Comparison of ENCODE assay signal across 23 cellular contexts in the genomic region with DNA sequence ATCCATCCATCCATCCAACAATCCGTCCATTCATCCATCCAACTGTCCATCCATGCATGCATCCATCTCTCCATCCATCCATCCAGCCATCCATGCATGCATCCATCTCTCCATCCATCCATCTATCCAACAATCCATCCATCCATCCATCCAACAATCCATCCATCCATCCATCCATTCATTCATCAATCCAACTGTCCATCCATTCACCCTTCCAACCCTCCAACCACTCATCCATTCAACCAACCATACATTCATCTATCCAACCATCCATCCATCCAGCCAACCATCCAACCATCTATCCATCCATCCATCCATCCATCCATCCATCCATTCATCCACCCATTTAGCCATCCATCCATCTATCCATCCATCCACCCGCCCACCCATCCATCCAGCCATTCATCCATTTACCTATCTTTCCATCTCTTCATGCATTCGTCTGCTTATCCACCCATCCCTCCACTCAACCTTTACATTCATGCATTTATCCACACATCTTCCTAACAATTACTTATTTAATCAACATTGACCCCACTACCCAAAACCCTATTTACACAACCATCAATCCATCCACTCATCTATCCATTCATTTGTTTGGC. TPM values are rescaled to one million over a fixed set of nuclear protein-coding genes. Genes with fewer than 3 reads are reported as not detected.
DNase-seq lines count a peak whose midpoint lies in the region; FAIRE-seq and TF ChIP-seq lines count a peak whose summit lies in the region.
"Had no signal": no experiment of that assay in that cellular context is flagged by ENCODE, and none has a peak within 500 bp of the region (broad histone marks: within the 10 kb centered on the region; RNA-seq: fewer than 3 reads in every experiment).

No MANE protein-coding gene starts in this region.

- FAIRE-seq in H1 (lab: Jason Lieb, UNC), result no peak
- FAIRE-seq: A549, GM12891, GM18507 had no signal

- no peak overlapping the region for H3K18ac ChIP-seq in H1 (ENCODE audit: extremely low read depth, low read length)

- H3K9me2 ChIP-seq in MM.1S (replicated peaks; ENCODE audit: insufficient read depth, low read length), result no peaks in the 10 kb centered on the region

- H2BK5ac ChIP-seq in H1 (ENCODE audit: low read depth, low read length), result no peak overlapping the region

- H3K4me1 Mint-ChIP-seq in nephron progenitor cell, result peaks cover 38% of the 10 kb centered on the region
- H3K4me1 Mint-ChIP-seq: CD4-positive, alpha-beta memory T cell had no signal

- no peak overlapping the region for H4K5ac ChIP-seq in H1 (ENCODE audit: insufficient read length, low read depth, low read length)

- no peak overlapping the region for H4K8ac ChIP-seq in H1 (ENCODE audit: extremely low read depth, insufficient read depth, low read length)

- H3K23ac ChIP-seq in H1 (ENCODE audit: insufficient read length), result no peak overlapping the region

- no peak overlapping the region for H3K4me3 Mint-ChIP-seq in nephron progenitor cell
- H3K4me3 Mint-ChIP-seq: CD4-positive, alpha-beta memory T cell; H9; HFFc6 had no signal

- H2BK20ac ChIP-seq in H1 (ENCODE audit: low read length), result no peak overlapping the region

- no peak for TF ChIP-seq EP300 in H1 (IDR thresholded peaks at IDR 0.05; ENCODE audit: borderline replicate concordance in 1 of 2, low read depth in 2 of 2, low read length in 2 of 2)

- no peaks in the 10 kb centered on the region for H3K79me1 ChIP-seq in H1 (ENCODE audit: low read depth, low read length)

- POLR2A ChIA-PET in HEK293 (lab: Yijun Ruan, JAX) (no interaction called here), H1 (lab: Charles Lee; ENCODE audit: partially characterized antibody) (no interaction called here)

- H3K9ac ChIP-seq in H1 (replicated peaks in 1 of 4; ENCODE audit: extremely low read depth in 1 of 4, low read depth in 3 of 4, low read length in 3 of 4), result no peak overlapping the region
- no peak overlapping the region for H3K9ac ChIP-seq in MM.1S (ENCODE audit: low read length)
- H3K9ac ChIP-seq: BLaER1 treated with 17β-estradiol and CSF1 and Interleukin-3, amounts not matched to agents 10 nM and 100 nM had no signal

- CTCF ChIA-PET in HEK293 (lab: Yijun Ruan, JAX) (no interaction called here), H1 (lab: Charles Lee; ENCODE audit: partially characterized antibody) (interaction anchor here (0.6 kb wide), 1 partner anchor 11 kb away, joined by 3 read pairs; no protein-coding TSS in a partner anchor)

- no peak overlapping the region for H3K27ac ChIP-seq in HEK293 (ENCODE audit: extremely low read depth, low read depth, low read length)
- no peak overlapping the region for H3K27ac ChIP-seq in H1 (ENCODE audit: low read depth, low read length)
- H3K27ac ChIP-seq in MM.1S (ENCODE audit: low read length), result no peak overlapping the region
- H3K27ac ChIP-seq: A549; BLaER1 treated with 17β-estradiol and CSF1 and Interleukin-3, amounts not matched to agents 10 nM and 100 nM had no signal

- 66 to 100% methylated on average over 2 to 3 of the region's 3 CpGs for WGBS in H1 (ENCODE audit: extremely low coverage in 1 of 2, insufficient coverage in 1 of 2, insufficient read length in 1 of 2, insufficient replicate concordance in 2 of 2, low coverage in 1 of 2, low lambda C conversion rate in 2 of 2, missing lambda C conversion rate in 1 of 2), 2 experiments

- H4K20me1 ChIP-seq in H1 (replicated peaks in 1 of 2; ENCODE audit: control insufficient read depth in 1 of 2, insufficient read depth in 2 of 2, low read length in 2 of 2), result peaks cover 0 to 4% of the 10 kb centered on the region in 2 experiments
- H4K20me1 ChIP-seq in MM.1S (ENCODE audit: insufficient read depth, low read length), result no peaks in the 10 kb centered on the region
- H4K20me1 ChIP-seq: BLaER1 treated with 17β-estradiol and CSF1 and Interleukin-3, amounts not matched to agents 10 nM and 100 nM had no signal

- H2AFZ ChIP-seq in H1 (ENCODE audit: low read length) (no peak overlapping the region), MM.1S (ENCODE audit: low read length) (no peak overlapping the region)

- no peak overlapping the region for H3K14ac ChIP-seq in H1 (ENCODE audit: insufficient read length)

- no peak overlapping the region for H2BK120ac ChIP-seq in H1 (replicated peaks; ENCODE audit: low read depth, low read length)

- H3K9me3 ChIP-seq in HEK293 (ENCODE audit: control insufficient read depth, insufficient read depth, low read depth, low read length) (no peaks in the 10 kb centered on the region), H1 (ENCODE audit: insufficient read depth in 2 of 2, low read depth in 1 of 2, low read length in 1 of 2) (no peaks in the 10 kb centered on the region), MM.1S (replicated peaks; ENCODE audit: insufficient read depth, low read length) (no peaks in the 10 kb centered on the region)
- H3K9me3 ChIP-seq: A549; BE2C; BLaER1 treated with 17β-estradiol and CSF1 and Interleukin-3, amounts not matched to agents 10 nM and 100 nM had no signal

- H3K4me1 ChIP-seq in HEK293 (ENCODE audit: control insufficient read depth, insufficient read depth, low read length) (no peaks in the 10 kb centered on the region), H1 (replicated peaks in 1 of 4; ENCODE audit: control insufficient read depth in 3 of 4, insufficient read depth in 4 of 4, low read length in 3 of 4) (peaks cover 0 to 6% (median 2%) of the 10 kb centered on the region in 4 experiments; a peak in 2 of 7 replicates), MM.1S (ENCODE audit: low read length) (no peaks in the 10 kb centered on the region)
- H3K4me1 ChIP-seq: A549, BE2C had no signal

- TF ChIP-seq CTCF in HEK293 (tag by site-specific recombination; IDR thresholded peaks at IDR 0.05) (no peak), H1 (IDR thresholded peaks at IDR 0.05; ENCODE audit: control extremely low read depth in 1 of 3, insufficient read depth in 1 of 3, low read depth in 1 of 3, low read length in 3 of 3) (no peak), nephron progenitor cell (IDR thresholded peaks at IDR 0.05) (no peak), MM.1S (IDR thresholded peaks at IDR 0.05; ENCODE audit: low read length) (no peak)

- H3K27ac Mint-ChIP-seq in nephron progenitor cell, result peak overlapping the region; percentile 25
- H3K27ac Mint-ChIP-seq: H9, HFFc6 had no signal

- H2AK5ac ChIP-seq in H1 (ENCODE audit: low read depth, low read length), result no peak overlapping the region

- TF ChIP-seq POLR2A in H1 (IDR thresholded peaks at IDR 0.05; ENCODE audit: control extremely low read depth in 1 of 2, low read depth in 2 of 2, low read length in 2 of 2), result no peak

- H3K56ac ChIP-seq in H1 (replicated peaks; ENCODE audit: insufficient read length, low read depth, low read length), result peak overlapping the region; percentile 73

- H3K27me3 ChIP-seq in H1 (replicated peaks in 1 of 4; ENCODE audit: control insufficient read depth in 3 of 4, extremely low read depth in 1 of 4, insufficient read depth in 3 of 4, low read length in 3 of 4) (peaks cover 0 to 2% (median 0%) of the 10 kb centered on the region in 4 experiments; a peak in 1 of 7 replicates), MM.1S (replicated peaks; ENCODE audit: insufficient read depth, low read length) (peaks cover 61% of the 10 kb centered on the region)
- H3K27me3 ChIP-seq: BE2C; BLaER1 treated with 17β-estradiol and CSF1 and Interleukin-3, amounts not matched to agents 10 nM and 100 nM had no signal

- peaks cover 10% of the 10 kb centered on the region; the same call in 1 of the 2 replicates for H3K23me2 ChIP-seq in H1 (ENCODE audit: low read depth, low read length)

- H3K4me2 ChIP-seq in H1 (ENCODE audit: insufficient read depth in 1 of 2, low read depth in 2 of 2, low read length in 2 of 2) (no peak overlapping the region), MM.1S (ENCODE audit: low read depth, low read length) (no peak overlapping the region)
- H3K4me2 ChIP-seq: A549 had no signal

- H3K4me3 ChIP-seq in HEK293 (ENCODE audit: low read depth, low read length), result no peak overlapping the region
- H3K4me3 ChIP-seq in H1 (ENCODE audit: extremely low read depth in 1 of 4, insufficient read depth in 2 of 4, low read depth in 3 of 4, low read length in 4 of 4), result no peak overlapping the region
- no peak overlapping the region for H3K4me3 ChIP-seq in MM.1S (ENCODE audit: low read length)
- H3K4me3 ChIP-seq: A549; BLaER1 treated with 17β-estradiol and CSF1 and Interleukin-3, amounts not matched to agents 10 nM and 100 nM had no signal

- H3K36me3 Mint-ChIP-seq in nephron progenitor cell (ENCODE audit: low read depth), result peaks cover 7% of the 10 kb centered on the region
- H3K36me3 Mint-ChIP-seq: CD4-positive, alpha-beta memory T cell had no signal

- H4K91ac ChIP-seq in H1 (replicated peaks; ENCODE audit: insufficient read length, low read length), result no peak overlapping the region

- DNase-seq in H1 (ENCODE audit: low read depth in 1 of 2, low spot score in 2 of 2), result no peak
- DNase-seq in nephron progenitor cell, result no peak
- DNase-seq in MM.1S, result no peak
- no peak for DNase-seq in HuH-7.5 (ENCODE audit: low spot score)
- DNase-seq in GOT3 (lab: John Stamatoyannopoulos, UW), result no peak
- DNase-seq: 8988T; ACHN; AML-193; BE2C; Calu3; CD4-positive, alpha-beta memory T cell; COR-L47; DMS53; DMS79 treated with DMSO at 0.1 percent for 48 hours; GF-D8; H9; HFFc6 had no signal

- peaks cover 10% of the 10 kb centered on the region for H3K27me3 Mint-ChIP-seq in nephron progenitor cell (ENCODE audit: low read depth, poor library complexity)

- no peaks in the 10 kb centered on the region for H3F3A ChIP-seq in MM.1S (ENCODE audit: insufficient read depth, low read length)

- H3K4ac ChIP-seq in H1 (replicated peaks; ENCODE audit: insufficient read length, low read depth, low read length), result no peak overlapping the region

- no peak for TF ChIP-seq RAD21 in H1 (IDR thresholded peaks at IDR 0.05 in 1 of 2, conservative IDR thresholded peaks at IDR 0.05 in 1 of 2; ENCODE audit: low read depth in 2 of 2, low read length in 2 of 2)

- no peak overlapping the region for H2BK15ac ChIP-seq in H1 (ENCODE audit: low read length)

- H3K9me3 Mint-ChIP-seq in nephron progenitor cell, result peaks cover 8% of the 10 kb centered on the region
- H3K9me3 Mint-ChIP-seq: HFFc6 had no signal

- no peaks in the 10 kb centered on the region for H3K36me3 ChIP-seq in HEK293 (ENCODE audit: control insufficient read depth in 2 of 2, insufficient read depth in 1 of 2, low read length in 2 of 2)
- H3K36me3 ChIP-seq in H1 (ENCODE audit: control insufficient read depth in 2 of 4, insufficient read depth in 4 of 4, low read length in 3 of 4), result no peaks in the 10 kb centered on the region
- H3K36me3 ChIP-seq in MM.1S (replicated peaks; ENCODE audit: insufficient read depth, low read length), result no peaks in the 10 kb centered on the region
- H3K36me3 ChIP-seq: BE2C; BLaER1 treated with 17β-estradiol and CSF1 and Interleukin-3, amounts not matched to agents 10 nM and 100 nM had no signal

- H2BK12ac ChIP-seq in H1 (ENCODE audit: low read depth, low read length), result no peak overlapping the region

- no peaks in the 10 kb centered on the region for H3K79me2 ChIP-seq in H1 (ENCODE audit: control insufficient read depth in 1 of 2, insufficient read depth in 2 of 2, low read length in 2 of 2)
- no peaks in the 10 kb centered on the region for H3K79me2 ChIP-seq in MM.1S (ENCODE audit: low read length)

RNA-seq across cellular contexts. Expression of gene CACNA1I, which starts 12.6 kb away (rescaled TPM):
- 1.2 and 1.3 TPM in 2 replicates for total RNA-seq in H1 (2021; fragmentation: NEBNext Ultra II Directional; extraction: Animal tissue kit (Norgen Biotek cat#: 25700))
- polyA plus RNA-seq in H1 (2011; rRNA removed), result 0.77 and 1.3 TPM in 2 replicates
- polyA plus RNA-seq in H1 (2011; cell fraction: cytosol; rRNA removed), result 1.2 TPM
- 7.1 TPM for polyA plus RNA-seq in H1 (2011; cell fraction: nucleus; rRNA removed)
- 0.91 to 1.4 TPM (median 1.2 TPM) in 4 replicates for polyA plus RNA-seq in H1 (2012, experiment 1 of 2)
- 0.71 TPM for polyA plus RNA-seq in H1 (2012, experiment 2 of 2)
- polyA plus RNA-seq in H1 (2013, experiment 1 of 2), result 1.3 TPM
- 1.3 TPM for polyA plus RNA-seq in H1 (2013, experiment 2 of 2)
- polyA minus RNA-seq in H1 (2011; rRNA and poly(A)+ RNA removed), result 1.00 and 1.3 TPM in 2 replicates
- polyA minus RNA-seq in H1 (2011; cell fraction: cytosol; rRNA and poly(A)+ RNA removed), result 0.95 TPM
- polyA minus RNA-seq in H1 (2011; cell fraction: nucleus; rRNA and poly(A)+ RNA removed), result 1.6 TPM
- total RNA-seq: Daoy, HFFc6 had no signal

RNA-seq across cellular contexts. Expression of gene RPS19BP1, which starts 50.6 kb away (rescaled TPM):
- total RNA-seq in H1 (2021; fragmentation: NEBNext Ultra II Directional; extraction: Animal tissue kit (Norgen Biotek cat#: 25700)), result 77.5 and 77.9 TPM in 2 replicates
- polyA plus RNA-seq in H1 (2011; rRNA removed), result 97.9 and 120 TPM in 2 replicates
- 120 TPM for polyA plus RNA-seq in H1 (2011; cell fraction: cytosol; rRNA removed)
- polyA plus RNA-seq in H1 (2011; cell fraction: nucleus; rRNA removed), result 94.6 TPM
- 79.6 to 99.4 TPM (median 89.0 TPM) in 4 replicates for polyA plus RNA-seq in H1 (2012, experiment 1 of 2)
- polyA plus RNA-seq in H1 (2012, experiment 2 of 2), result 100 TPM
- 71.2 TPM for polyA plus RNA-seq in H1 (2013, experiment 1 of 2)
- polyA plus RNA-seq in H1 (2013, experiment 2 of 2), result 71.6 TPM
- polyA minus RNA-seq in H1 (2011; rRNA and poly(A)+ RNA removed), result 7.8 and 8.1 TPM in 2 replicates
- polyA minus RNA-seq in H1 (2011; cell fraction: cytosol; rRNA and poly(A)+ RNA removed), result 16.2 TPM
- polyA minus RNA-seq in H1 (2011; cell fraction: nucleus; rRNA and poly(A)+ RNA removed), result 23.8 TPM
